In genomic region chr2:45935791-45936622, GRCh38 we compare ENCODE assay signal across 8 cellular contexts.
DNase-seq lines count a peak whose midpoint lies in the region; ATAC-seq, FAIRE-seq and TF ChIP-seq lines count a peak whose summit lies in the region.

No MANE protein-coding gene starts in this region.

- in situ Hi-C loops in GM13977 (cut with MboI; ENCODE audit: low pct_unique_long_range_greater_than_20kb, low sequenced_read_pairs, unreplicated experiment) = loop anchor here (10.0 kb wide), 1 partner anchor 291 kb away; no protein-coding TSS in a partner anchor

- no peak overlapping the region for H3K9ac ChIP-seq in OCI-LY1 (ENCODE audit: low read length)

- peak; percentile 76 for TF ChIP-seq CTCF in GM13977 (IDR thresholded peaks at IDR 0.05; ENCODE audit: extremely low read depth, insufficient read depth, missing control alignments)
- TF ChIP-seq CTCF in OCI-LY1 (IDR thresholded peaks at IDR 0.05; ENCODE audit: low read length) = peak; percentile 53
- TF ChIP-seq CTCF in foreskin keratinocyte (conservative IDR thresholded peaks at IDR 0.05) = peak; percentile 94
- peak; percentile 51 to 90 (median 86) for TF ChIP-seq CTCF in upper lobe of left lung (IDR thresholded peaks at IDR 0.05)

- no peaks in the 10 kb centered on the region for H3F3A ChIP-seq in OCI-LY1 (ENCODE audit: insufficient read depth, low read length)

- H3K4me2 ChIP-seq in OCI-LY1 (ENCODE audit: low read length) = no peak overlapping the region

- H3K27me3 ChIP-seq in OCI-LY1 (ENCODE audit: insufficient read depth, low read length) (no peaks in the 10 kb centered on the region), foreskin keratinocyte (no peaks in the 10 kb centered on the region), upper lobe of left lung (no peaks in the 10 kb centered on the region)

- peak in 1 of 4 donors; percentile 17 for TF ChIP-seq POLR2A in upper lobe of left lung (IDR thresholded peaks at IDR 0.05)

- no peaks in the 10 kb centered on the region for H4K20me1 ChIP-seq in OCI-LY1 (ENCODE audit: insufficient read depth, low read length)

- H3K4me3 ChIP-seq in OCI-LY1 (ENCODE audit: low read depth, low read length, poor library complexity, severe bottlenecking) = no peak overlapping the region
- H3K4me3 ChIP-seq in upper lobe of left lung = no peak overlapping the region

- 28 to 42% methylated on average over 10 to 13 of the region's 13 CpGs for WGBS in upper lobe of left lung, 2 donors

- H3K4me1 ChIP-seq in OCI-LY1 (ENCODE audit: insufficient read depth, low read length, severe bottlenecking) (no peaks in the 10 kb centered on the region), foreskin keratinocyte (peaks cover 17% of the 10 kb centered on the region), upper lobe of left lung (peaks cover 23 to 37% (median 31%) of the 10 kb centered on the region in 4 donors)

- H3K9me2 ChIP-seq in OCI-LY1 (ENCODE audit: low read depth, low read length) = no peaks in the 10 kb centered on the region

- H2AFZ ChIP-seq in OCI-LY1 (ENCODE audit: low read length) = no peak overlapping the region

- no peaks in the 10 kb centered on the region for H3K9me3 ChIP-seq in OCI-LY1 (ENCODE audit: low read length)
- H3K9me3 ChIP-seq in upper lobe of left lung = no peaks in the 10 kb centered on the region

- peak in 2 of 4 donors; percentile 47 to 78 for TF ChIP-seq EP300 in upper lobe of left lung (IDR thresholded peaks at IDR 0.05)

- peak; percentile 56 for FAIRE-seq in A204.1 (lab: Jason Lieb, UNC)

- ATAC-seq in foreskin keratinocyte (peak; percentile 84), upper lobe of left lung (ENCODE audit: low FRiP score in 2 of 2) (peak; percentile 91 to 94)

- H3K36me3 ChIP-seq in OCI-LY1 (ENCODE audit: insufficient read depth, low read length) (peaks cover 7% of the 10 kb centered on the region; the same call in 1 of the 2 replicates), upper lobe of left lung (no peaks in the 10 kb centered on the region)

- H3K27ac ChIP-seq in OCI-LY1 (ENCODE audit: low read depth, low read length, poor library complexity, severe bottlenecking) (no peak overlapping the region), foreskin keratinocyte (no peak overlapping the region), upper lobe of left lung (peak overlapping the region; percentile 37 to 71 (median 65))

- DNase-seq in GM13977 (ENCODE audit: low spot score) = peak; percentile 69
- peak; percentile 32 for DNase-seq in KG1 (lab: John Stamatoyannopoulos, UW)
- peak; percentile 65 to 70 for DNase-seq in activated T-cell treated with anti-CD3 and anti-CD28 coated beads, Interleukin-2, amount 50 U/mL, for 48 hours
- DNase-seq in foreskin keratinocyte = peak; percentile 85 to 96
- peak; percentile 96 for DNase-seq in non-pigmented ciliary epithelial cell (ENCODE audit: low read depth)
- peak; percentile 17 to 97 for DNase-seq in upper lobe of left lung

- H3K79me2 ChIP-seq in OCI-LY1 (ENCODE audit: insufficient read depth, low read length) = 0 out of 2 replicates have a peak, but pooled peaks cover 3% of the 10 kb centered on the region

Comparison
In these comparisons a context has a peak if more than half of its experiments do, and no peak if none do; other contexts are left out.
1. DNase-seq: peak in every context shown above with its lines; median percentile 96 in non-pigmented ciliary epithelial cell; 90 in foreskin keratinocyte; 69 in GM13977; 68 in activated T-cell treated with anti-CD3 and anti-CD28 coated beads, Interleukin-2, amount 50 U/mL, for 48 hours; 57 in upper lobe of left lung; 32 in KG1.
2. H3K27ac ChIP-seq: peak in upper lobe of left lung (4 of 4); none in OCI-LY1 (single experiment) and foreskin keratinocyte (single experiment).
3. Peak in every context shown above with its lines, with median percentiles within 50 percentile points of each other: CTCF ChIP-seq.